Comparison of ENCODE assay signal across 8 cellular contexts in genomic region chr3:157129782-157130137, GRCh38. TPM values are rescaled to one million over a fixed set of nuclear protein-coding genes. Genes with fewer than 3 reads are reported as not detected.
DNase-seq lines count a peak whose midpoint lies in the region; ATAC-seq, FAIRE-seq and TF ChIP-seq lines count a peak whose summit lies in the region.

No MANE protein-coding gene starts in this region.

- H4K20me1 ChIP-seq in Loucy (ENCODE audit: insufficient read depth, low read length, poor library complexity, severe bottlenecking) (no peaks in the 10 kb centered on the region), astrocyte (ENCODE audit: insufficient read depth, low read length) (no peaks in the 10 kb centered on the region)

- ATAC-seq in lower lobe of right lung, result no peak
- no peak for ATAC-seq in HG03439 (IDR thresholded peaks at IDR 0.05; ENCODE audit: unreplicated experiment)
- no peak for ATAC-seq in activated CD4-positive, CD25-positive, alpha-beta regulatory T cell treated with anti-CD3 and anti-CD28 coated beads, Interleukin-2, amount 50 U/mL, for 24 hours

- H3K27me3 ChIP-seq in Loucy (ENCODE audit: insufficient read depth, low read length, poor library complexity, severe bottlenecking) (no peaks in the 10 kb centered on the region), astrocyte (ENCODE audit: insufficient read depth, low read length) (no peaks in the 10 kb centered on the region), lower lobe of right lung (ENCODE audit: low read depth) (no peaks in the 10 kb centered on the region), thyroid gland (no peaks in the 10 kb centered on the region)

- H3K9ac ChIP-seq in Loucy (ENCODE audit: low read depth, low read length, poor library complexity, severe bottlenecking) (no peak overlapping the region), astrocyte (ENCODE audit: low read length) (peak overlapping the region; percentile 87)

- H2AFZ ChIP-seq in Loucy (ENCODE audit: low read length) (peak overlapping the region; percentile 39; the same call in 1 of the 2 replicates), astrocyte (ENCODE audit: low read depth, low read length) (peak overlapping the region; percentile 70)

- DNase-seq in Ammon's horn (ENCODE audit: low spot score) (peak; percentile 80), astrocyte (ENCODE audit: low read depth) (peak; percentile 42), lower lobe of right lung (no peak), thyroid gland (peak in 1 of 2 donors; percentile 36), SK-N-DZ (ENCODE audit: low spot score) (no peak)

- H3K9me3 ChIP-seq in Loucy (ENCODE audit: insufficient read depth, low read depth, low read length), result no peaks in the 10 kb centered on the region
- no peaks in the 10 kb centered on the region for H3K9me3 ChIP-seq in astrocyte (ENCODE audit: insufficient read depth, low read depth, low read length)
- no peaks in the 10 kb centered on the region for H3K9me3 ChIP-seq in lower lobe of right lung
- no peaks in the 10 kb centered on the region for H3K9me3 ChIP-seq in thyroid gland

- FAIRE-seq in astrocyte (lab: Jason Lieb, UNC), result no peak

- H3K9me2 ChIP-seq in Loucy (replicated peaks; ENCODE audit: low read depth, low read length), result no peaks in the 10 kb centered on the region

- H3K27me3 Mint-ChIP-seq in astrocyte (ENCODE audit: low read depth, unreplicated experiment), result no peaks in the 10 kb centered on the region

- H3K4me1 Mint-ChIP-seq in astrocyte (ENCODE audit: low read depth, unreplicated experiment), result peaks cover 73% of the 10 kb centered on the region

- intact Hi-C loops in lower lobe of right lung (cut with DNase I) (loop anchor here (10.0 kb wide), 1 partner anchor 45 kb away; no protein-coding TSS in a partner anchor), thyroid gland (cut with DNase I) (loop anchor here (5.0 to 10.0 kb wide), 4 partner anchors 37 to 595 kb away; partner anchors contain the start of gene TIPARP)

- no peaks in the 10 kb centered on the region for H3K36me3 ChIP-seq in Loucy (ENCODE audit: insufficient read depth, low read length)
- no peaks in the 10 kb centered on the region for H3K36me3 ChIP-seq in astrocyte (ENCODE audit: insufficient read depth, low read length)
- H3K36me3 ChIP-seq in lower lobe of right lung, result no peaks in the 10 kb centered on the region
- no peaks in the 10 kb centered on the region for H3K36me3 ChIP-seq in thyroid gland

- peak overlapping the region; percentile 60 for H3K4me3 Mint-ChIP-seq in astrocyte (ENCODE audit: unreplicated experiment)

- TF ChIP-seq POLR2A in thyroid gland (IDR thresholded peaks at IDR 0.05), result no peak

- H3K4me2 ChIP-seq in Loucy (ENCODE audit: low read depth, low read length, poor library complexity, severe bottlenecking) (no peak overlapping the region), astrocyte (ENCODE audit: low read length) (peak overlapping the region; percentile 70)

- 69 to 70% methylated on average over 9 of the region's 9 CpGs for WGBS in thyroid gland, 2 donors

- TF ChIP-seq CTCF in Loucy (conservative IDR thresholded peaks at IDR 0.05; ENCODE audit: low read length) (no peak), astrocyte (IDR thresholded peaks at IDR 0.05; ENCODE audit: insufficient read depth, low read depth, low read length) (no peak), lower lobe of right lung (IDR thresholded peaks at IDR 0.05) (no peak), thyroid gland (IDR thresholded peaks at IDR 0.05) (no peak)

- no peaks in the 10 kb centered on the region for H3F3A ChIP-seq in Loucy (ENCODE audit: low read depth)

- H3K4me3 ChIP-seq in Loucy (ENCODE audit: low read length, poor library complexity, severe bottlenecking), result no peak overlapping the region
- peak overlapping the region; percentile 15 for H3K4me3 ChIP-seq in astrocyte (ENCODE audit: insufficient read depth, low read depth, low read length)
- no peak overlapping the region for H3K4me3 ChIP-seq in lower lobe of right lung
- H3K4me3 ChIP-seq in thyroid gland (replicated peaks in 1 of 3), result peak overlapping the region in 1 of 3 donors; percentile 3

- peak overlapping the region; percentile 97 for H3K27ac ChIP-seq in astrocyte (ENCODE audit: low read depth, low read length)
- peak overlapping the region; percentile 82 for H3K27ac ChIP-seq in lower lobe of right lung
- H3K27ac ChIP-seq in thyroid gland, result peak overlapping the region; percentile 88 to 95 (median 95)

- peaks cover 21% of the 10 kb centered on the region for H3K4me1 ChIP-seq in Loucy (ENCODE audit: insufficient read depth, low read length, poor library complexity, severe bottlenecking)
- H3K4me1 ChIP-seq in astrocyte (ENCODE audit: insufficient read depth, low read length), result peaks cover 66% of the 10 kb centered on the region
- H3K4me1 ChIP-seq in lower lobe of right lung, result peaks cover 50% of the 10 kb centered on the region
- peaks cover 37 to 70% of the 10 kb centered on the region in 2 donors for H3K4me1 ChIP-seq in thyroid gland

- H3K79me2 ChIP-seq in Loucy (ENCODE audit: insufficient read depth, low read length) (no peaks in the 10 kb centered on the region), astrocyte (ENCODE audit: insufficient read depth, low read length) (no peaks in the 10 kb centered on the region)

- peak overlapping the region; percentile 92 for H3K27ac Mint-ChIP-seq in astrocyte (ENCODE audit: unreplicated experiment)

- no peaks in the 10 kb centered on the region for H3K36me3 Mint-ChIP-seq in astrocyte (ENCODE audit: low read depth, unreplicated experiment)

- H3K9me3 Mint-ChIP-seq in astrocyte (ENCODE audit: unreplicated experiment), result no peaks in the 10 kb centered on the region

RNA-seq across cellular contexts. Expression of gene CCNL1, which starts 30.2 kb away (rescaled TPM):
- total RNA-seq in astrocyte (63.2 and 66.8 TPM in 2 replicates), lower lobe of right lung (133 TPM), thyroid gland (100 to 1,000 TPM; 142 to 375 (median 227) TPM)
- 53.4 and 66.9 TPM in 2 replicates for polyA plus RNA-seq in SK-N-DZ (2014; cell fraction: cytosol; rRNA removed)
- 510 and 632 TPM in 2 replicates for polyA plus RNA-seq in SK-N-DZ (2014; cell fraction: nucleus; rRNA removed)

Comparison
In these comparisons a context has a peak if more than half of its experiments do, and no peak if none do; other contexts are left out.
1. DNase-seq: peak in Ammon's horn (single experiment) and astrocyte (single experiment); none in lower lobe of right lung (single experiment) and SK-N-DZ (single experiment).
2. Peak in every context shown above with its lines, with median percentiles within 50 percentile points of each other: H3K27ac ChIP-seq.